In the genomic region with DNA sequence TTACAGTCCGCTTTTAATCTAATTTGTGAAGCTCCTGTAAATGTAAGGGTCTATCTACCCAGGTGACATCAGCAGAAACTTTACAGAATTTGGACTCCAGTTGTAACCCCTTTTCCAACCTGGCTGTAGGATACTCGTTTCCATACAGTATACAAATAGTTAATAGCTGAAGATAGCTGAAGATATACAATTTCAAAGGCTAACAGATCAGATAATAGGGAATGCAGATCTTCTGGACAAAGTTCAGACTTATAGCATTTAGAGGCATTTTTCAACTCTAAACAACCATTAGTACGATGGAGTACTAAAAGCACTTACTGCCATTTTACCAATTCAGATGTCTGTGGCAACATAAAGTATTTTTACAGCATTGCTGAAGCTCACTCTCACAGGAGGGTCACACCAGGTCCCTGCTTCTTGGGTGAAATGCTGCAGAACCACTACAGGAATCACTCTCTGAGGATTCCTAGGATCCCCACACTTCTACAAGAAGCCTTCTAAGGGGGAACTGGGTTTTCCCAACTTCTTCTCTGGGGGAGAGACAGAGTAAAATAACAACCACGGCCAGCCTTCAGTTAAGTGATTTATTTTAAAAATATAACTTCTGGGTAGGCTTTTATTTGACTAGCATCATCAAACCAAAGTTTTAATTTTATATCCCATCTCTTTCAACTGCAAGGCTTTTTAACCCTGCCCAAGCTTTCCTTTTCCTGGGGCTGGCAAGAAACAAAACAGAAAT, we compare ENCODE assay signal across 10 cellular contexts. TPM values are rescaled to one million over a fixed set of nuclear protein-coding genes. Genes with fewer than 3 reads are reported as not detected.
DNase-seq lines count a peak whose midpoint lies in the region; ATAC-seq and TF ChIP-seq lines count a peak whose summit lies in the region.
"Had no signal": no experiment of that assay in that cellular context is flagged by ENCODE, and none has a peak within 500 bp of the region (broad histone marks: within the 10 kb centered on the region; RNA-seq: fewer than 3 reads in every experiment).

No MANE protein-coding gene starts in this region.

- H3K9me3 ChIP-seq in heart left ventricle (no peaks in the 10 kb centered on the region), mesodermal cell (ENCODE audit: control insufficient read depth, low read length) (no peaks in the 10 kb centered on the region), transverse colon (no peaks in the 10 kb centered on the region)

- H3K36me3 ChIP-seq in heart left ventricle (peaks cover 0 to 45% (median 26%) of the 10 kb centered on the region in 9 donors), mesodermal cell (ENCODE audit: control insufficient read depth, insufficient read depth, low read length) (peaks cover 45% of the 10 kb centered on the region), transverse colon (peaks cover 0 to 19% (median 8%) of the 10 kb centered on the region in 4 donors), H7 (replicated peaks; ENCODE audit: control insufficient read depth, insufficient read depth, low read length) (peaks cover 5% of the 10 kb centered on the region)

- TF ChIP-seq CTCF in heart left ventricle (IDR thresholded peaks at IDR 0.05) (no peak), transverse colon (IDR thresholded peaks at IDR 0.05) (no peak)

- H3K27me3 ChIP-seq in heart left ventricle: no peaks in the 10 kb centered on the region
- no peaks in the 10 kb centered on the region for H3K27me3 ChIP-seq in transverse colon
- H3K27me3 ChIP-seq in H7 (ENCODE audit: control insufficient read depth, insufficient read depth, low read length): no peaks in the 10 kb centered on the region

- in situ Hi-C loops in transverse colon (cut with MboI; ENCODE audit: low pct_ligation_motif_present in 1 of 4, low pct_unique_long_range_greater_than_20kb in 1 of 4, low sequenced_read_pairs in 3 of 4): loop anchor here in 1 of 4 donors (25.0 kb wide), 1 partner anchor 102 kb away; the partner anchor contains the start of gene DYNLL2

- TF ChIP-seq EP300 in transverse colon (IDR thresholded peaks at IDR 0.05; ENCODE audit: low read depth): no peak

- H3K4me3 ChIP-seq in heart left ventricle (peak overlapping the region in 6 of 12 donors; percentile 0 to 86 (median 48)), mesodermal cell (ENCODE audit: extremely low read depth, insufficient read depth, low read length, poor library complexity, severe bottlenecking) (peak overlapping the region; percentile 24), transverse colon (peak overlapping the region in 1 of 4 donors; percentile 9), H7 (ENCODE audit: insufficient read depth, low read depth, low read length) (no peak overlapping the region)

- intact Hi-C loops in heart left ventricle (cut with DNase I): loop anchor here in 7 of 10 donors (5.0 to 10.0 kb wide), 5 partner anchors 33 to 108 kb away; no protein-coding TSS in a partner anchor
- intact Hi-C loops in Right ventricle myocardium inferior (cut with DNase I): loop anchor here (5.0 kb wide), 1 partner anchor 108 kb away; no protein-coding TSS in a partner anchor
- intact Hi-C loops in transverse colon (cut with DNase I; ENCODE audit: low total_unique reads): loop anchor here (5.0 kb wide), 1 partner anchor 43 kb away; no protein-coding TSS in a partner anchor

- DNase-seq in heart left ventricle (no peak), Right ventricle myocardium inferior (ENCODE audit: missing footprints) (no peak), transverse colon (no peak), NCI-H146 treated with DMSO at 0.1 percent for 48 hours (lab: John Stamatoyannopoulos, UW; ENCODE audit: unreplicated experiment) (no peak), NCI-H82 (lab: John Stamatoyannopoulos, UW) (no peak), H7 (no peak)
- DNase-seq: retina; stimulated activated naive CD4-positive, alpha-beta T cell had no signal

- no peak for TF ChIP-seq POLR2A in heart left ventricle (IDR thresholded peaks at IDR 0.05)
- no peak for TF ChIP-seq POLR2A in transverse colon (IDR thresholded peaks at IDR 0.05)

- H3K4me1 ChIP-seq in heart left ventricle (peaks cover 0 to 79% (median 67%) of the 10 kb centered on the region in 12 donors), mesodermal cell (ENCODE audit: control insufficient read depth, insufficient read depth, low read length, poor library complexity, severe bottlenecking) (peaks cover 40% of the 10 kb centered on the region), transverse colon (peaks cover 28 to 70% (median 39%) of the 10 kb centered on the region in 4 donors)

- ATAC-seq in heart left ventricle (no peak), Right ventricle myocardium inferior (no peak)

- 37 to 49% (median 42%) methylated on average over 4 of the region's 4 CpGs for WGBS in heart left ventricle, 4 donors
- 50 to 85% methylated on average over 1 to 2 of the region's 4 CpGs for WGBS in mesodermal cell (ENCODE audit: insufficient coverage in 2 of 2), 2 experiments
- 37 to 52% methylated on average over 4 of the region's 4 CpGs for WGBS in transverse colon (ENCODE audit: low coverage in 1 of 2), 2 donors

- H3K27ac ChIP-seq in heart left ventricle (peak overlapping the region in 9 of 12 donors; percentile 6 to 99 (median 41)), angular gyrus (ENCODE audit: low read depth, low read length) (peak overlapping the region; percentile 43), mesodermal cell (ENCODE audit: low read depth, low read length, severe bottlenecking) (peak overlapping the region; percentile 59), transverse colon (peak overlapping the region; percentile 93 to 97 (median 96))

RNA-seq across cellular contexts. Expression of gene VEZF1, which starts 2.9 kb away (rescaled TPM):
- total RNA-seq in heart left ventricle: 10 to 100 TPM; 58.9 to 85.6 (median 62.6) TPM
- polyA plus RNA-seq in heart left ventricle: 10 to 100 TPM; 18.2 to 46.4 TPM
- 74.2 TPM for total RNA-seq in Right ventricle myocardium inferior
- polyA plus RNA-seq in mesodermal cell (2013, experiment 1 of 2): 80.2 TPM
- polyA plus RNA-seq in mesodermal cell (2013, experiment 2 of 2): 79.5 TPM
- total RNA-seq in transverse colon: 10 to 100 TPM; 44.0 to 65.1 (median 50.1) TPM
- total RNA-seq in H7 (2014; rRNA removed; shearing (Covaris generic)): 48.2 and 66.1 TPM in 2 replicates

RNA-seq across cellular contexts. Expression of gene SRSF1, which starts 21.9 kb away (rescaled TPM):
- total RNA-seq in heart left ventricle: 100 to 1,000 TPM in 4 of 9 donors, 10 to 100 TPM in 5; 80.8 to 114 (median 99.7) TPM
- 100 to 1,000 TPM in 1 of 2 donors, 10 to 100 TPM in 1; 48.2 to 129 TPM for polyA plus RNA-seq in heart left ventricle
- 92.8 TPM for total RNA-seq in Right ventricle myocardium inferior
- 134 TPM for polyA plus RNA-seq in mesodermal cell (2013, experiment 1 of 2)
- polyA plus RNA-seq in mesodermal cell (2013, experiment 2 of 2): 130 TPM
- 100 to 1,000 TPM; 122 to 174 (median 143) TPM for total RNA-seq in transverse colon
- total RNA-seq in H7 (2014; rRNA removed; shearing (Covaris generic)): 326 and 341 TPM in 2 replicates

RNA-seq across cellular contexts. Expression of gene CUEDC1, which starts 29.9 kb away (rescaled TPM):
- total RNA-seq in heart left ventricle (10 to 100 TPM; 37.6 to 68.5 (median 42.8) TPM), Right ventricle myocardium inferior (49.1 TPM), transverse colon (10 to 100 TPM; 20.2 to 27.3 (median 24.6) TPM)
- polyA plus RNA-seq in heart left ventricle: 10 to 100 TPM; 29.6 to 39.9 TPM
- 17.0 TPM for polyA plus RNA-seq in mesodermal cell (2013, experiment 1 of 2)
- polyA plus RNA-seq in mesodermal cell (2013, experiment 2 of 2): 17.3 TPM
- 8.1 and 13.9 TPM in 2 replicates for total RNA-seq in H7 (2014; rRNA removed; shearing (Covaris generic))

Comparison
In these comparisons a context has a peak if more than half of its experiments do, and no peak if none do; other contexts are left out.
1. H3K27ac ChIP-seq: peak in every context shown above with its lines; median percentile 96 in transverse colon; 59 in mesodermal cell; 43 in angular gyrus; 41 in heart left ventricle.